ENCODE assay signal across 8 cellular contexts in the genomic region with DNA sequence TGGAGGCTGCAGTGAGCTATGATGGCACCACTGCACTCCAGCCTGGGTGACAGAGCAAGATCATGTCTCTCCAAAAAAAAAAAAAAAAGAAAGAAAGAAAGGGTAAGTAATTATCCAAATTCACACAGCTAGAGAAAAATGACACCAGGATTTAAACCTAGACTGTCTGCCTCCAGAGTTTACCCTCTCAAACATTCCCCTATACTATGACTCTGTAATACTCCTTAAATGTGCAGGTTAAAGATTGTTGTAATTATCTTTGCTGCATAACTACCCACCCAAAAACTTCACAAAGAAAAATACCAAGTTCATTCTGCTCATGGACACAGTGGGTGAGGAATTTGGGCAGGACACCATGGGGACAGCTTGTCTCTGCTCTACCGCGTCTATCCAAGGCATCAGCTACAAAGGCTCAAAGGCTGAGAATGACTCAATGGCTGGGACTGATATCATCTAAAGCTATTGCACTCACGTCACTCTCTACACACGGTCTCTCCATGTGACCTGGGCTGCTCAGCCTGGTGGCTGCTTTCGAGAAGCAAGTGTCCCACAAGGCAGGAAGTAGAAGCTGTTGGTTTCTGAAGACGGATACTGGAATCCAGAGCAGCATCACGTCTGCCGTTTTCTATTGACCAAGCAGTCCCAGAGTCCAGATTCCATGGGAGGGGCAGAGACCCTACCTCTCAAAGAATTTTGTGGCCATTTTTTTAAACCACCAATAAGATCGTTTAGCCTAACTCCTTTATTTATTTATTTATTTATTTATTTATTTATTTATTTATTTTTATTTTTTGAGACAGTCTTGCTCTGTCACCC.
DNase-seq lines count a peak whose midpoint lies in the region; ATAC-seq, FAIRE-seq and TF ChIP-seq lines count a peak whose summit lies in the region.

No MANE protein-coding gene starts in this region.

- H3K9me3 Mint-ChIP-seq in immature natural killer cell = peaks cover 0 to 4% (median 0%) of the 10 kb centered on the region in 6 donors

- peaks cover 0 to 6% (median 2%) of the 10 kb centered on the region in 3 donors for H3K27me3 Mint-ChIP-seq in immature natural killer cell (ENCODE audit: low read depth in 3 of 3)

- peak overlapping the region in 3 of 6 donors; percentile 30 to 70 (median 46) for H3K27ac Mint-ChIP-seq in immature natural killer cell

- ATAC-seq in GM21360 (IDR thresholded peaks at IDR 0.05; ENCODE audit: unreplicated experiment) = no peak

- peaks cover 0 to 8% of the 10 kb centered on the region in 2 donors for H3K4me1 Mint-ChIP-seq in immature natural killer cell

- peak; percentile 69 for FAIRE-seq in H54 (lab: Jason Lieb, UNC)

- TF ChIP-seq POLR2A in H54 (IDR thresholded peaks at IDR 0.05; ENCODE audit: low read depth, low read length) = no peak

- no peaks in the 10 kb centered on the region for H3K36me3 Mint-ChIP-seq in immature natural killer cell

- DNase-seq in GM04504 (ENCODE audit: low read depth) (peak; percentile 69), H54 (ENCODE audit: insufficient read length, low spot score) (peak; percentile 88), RPMI7951 (ENCODE audit: low read depth) (peak; percentile 20), immature natural killer cell (peak; percentile 19 to 35 (median 31)), T1000 (lab: John Stamatoyannopoulos, UW) (no peak), NCI-H1930 (lab: John Stamatoyannopoulos, UW) (no peak), NCI-H2171 (lab: John Stamatoyannopoulos, UW) (no peak)

- peak overlapping the region in 1 of 5 donors; percentile 53 for H3K4me3 Mint-ChIP-seq in immature natural killer cell

Comparison
In these comparisons a context has a peak if more than half of its experiments do, and no peak if none do; other contexts are left out.
1. DNase-seq: peak in GM04504 (single experiment), H54 (single experiment), RPMI7951 (single experiment) and immature natural killer cell (3 of 3); none in T1000 (single experiment), NCI-H1930 (0 of 2) and NCI-H2171 (single experiment).